In the genomic region with DNA sequence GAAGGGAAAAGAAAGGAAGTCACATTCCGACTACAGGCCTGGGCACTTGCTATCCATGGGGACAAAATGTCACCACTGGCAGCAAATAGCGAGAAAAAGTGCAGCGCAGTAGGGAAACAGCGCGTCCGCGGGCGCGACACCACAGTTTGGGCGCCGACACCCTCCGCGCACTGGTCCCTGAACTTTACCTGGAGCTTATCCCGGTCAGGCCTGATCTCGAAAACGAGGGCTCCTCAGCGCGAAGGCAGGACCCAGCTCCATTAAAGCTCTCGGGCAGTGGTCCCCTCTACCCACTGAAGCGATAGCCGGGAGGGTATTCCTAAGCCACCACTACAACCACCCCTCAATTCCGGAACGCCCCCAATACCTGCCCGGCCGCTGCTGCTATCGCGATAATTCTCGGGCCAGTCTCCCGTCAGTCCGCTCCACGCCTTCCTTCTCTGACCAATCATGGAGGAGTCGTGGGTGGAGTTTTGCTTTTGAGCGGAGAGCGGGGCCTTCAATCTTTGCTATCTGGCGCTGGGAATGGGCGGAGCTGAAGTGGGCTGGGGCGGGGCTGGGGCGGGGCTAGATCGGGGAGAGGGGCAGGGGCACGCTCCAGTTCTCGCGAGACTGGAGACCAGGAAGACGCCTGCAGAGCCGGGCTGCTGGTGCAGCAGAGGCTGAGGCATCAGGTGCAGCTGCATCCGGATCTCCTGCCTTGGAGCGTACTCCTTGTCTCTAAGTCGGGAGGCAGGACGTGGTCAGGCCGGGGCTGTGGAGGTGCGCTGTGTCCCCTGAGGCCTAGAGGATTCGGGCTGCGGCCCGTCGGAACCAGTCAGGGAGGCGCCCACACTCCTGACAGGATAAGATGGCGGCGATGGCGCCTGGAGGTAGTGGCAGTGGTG, we compare ENCODE assay signal across 1 cellular context.
TF ChIP-seq lines count a peak whose summit lies in the region.

Gene PIGN (minus strand): TSS at position 401 of the 887 bp plus-strand sequence. CDS start 25,703 bp downstream, outside the sequence.
A gene with protein sequence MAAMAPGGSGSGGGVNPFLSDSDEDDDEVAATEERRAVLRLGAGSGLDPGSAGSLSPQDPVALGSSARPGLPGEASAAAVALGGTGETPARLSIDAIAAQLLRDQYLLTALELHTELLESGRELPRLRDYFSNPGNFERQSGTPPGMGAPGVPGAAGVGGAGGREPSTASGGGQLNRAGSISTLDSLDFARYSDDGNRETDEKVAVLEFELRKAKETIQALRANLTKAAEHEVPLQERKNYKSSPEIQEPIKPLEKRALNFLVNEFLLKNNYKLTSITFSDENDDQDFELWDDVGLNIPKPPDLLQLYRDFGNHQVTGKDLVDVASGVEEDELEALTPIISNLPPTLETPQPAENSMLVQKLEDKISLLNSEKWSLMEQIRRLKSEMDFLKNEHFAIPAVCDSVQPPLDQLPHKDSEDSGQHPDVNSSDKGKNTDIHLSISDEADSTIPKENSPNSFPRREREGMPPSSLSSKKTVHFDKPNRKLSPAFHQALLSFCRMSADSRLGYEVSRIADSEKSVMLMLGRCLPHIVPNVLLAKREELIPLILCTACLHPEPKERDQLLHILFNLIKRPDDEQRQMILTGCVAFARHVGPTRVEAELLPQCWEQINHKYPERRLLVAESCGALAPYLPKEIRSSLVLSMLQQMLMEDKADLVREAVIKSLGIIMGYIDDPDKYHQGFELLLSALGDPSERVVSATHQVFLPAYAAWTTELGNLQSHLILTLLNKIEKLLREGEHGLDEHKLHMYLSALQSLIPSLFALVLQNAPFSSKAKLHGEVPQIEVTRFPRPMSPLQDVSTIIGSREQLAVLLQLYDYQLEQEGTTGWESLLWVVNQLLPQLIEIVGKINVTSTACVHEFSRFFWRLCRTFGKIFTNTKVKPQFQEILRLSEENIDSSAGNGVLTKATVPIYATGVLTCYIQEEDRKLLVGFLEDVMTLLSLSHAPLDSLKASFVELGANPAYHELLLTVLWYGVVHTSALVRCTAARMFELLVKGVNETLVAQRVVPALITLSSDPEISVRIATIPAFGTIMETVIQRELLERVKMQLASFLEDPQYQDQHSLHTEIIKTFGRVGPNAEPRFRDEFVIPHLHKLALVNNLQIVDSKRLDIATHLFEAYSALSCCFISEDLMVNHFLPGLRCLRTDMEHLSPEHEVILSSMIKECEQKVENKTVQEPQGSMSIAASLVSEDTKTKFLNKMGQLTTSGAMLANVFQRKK (plus strand): TSS at position 600 of the 887 bp plus-strand sequence. CDS start 251 bp downstream, at position 851.

TF ChIP-seq in HepG2, 621 proteins besides CTCF, POLR2A, EP300 and RAD21 (continued from another document and continues in another):
- TF ChIP-seq, protein P1, sequence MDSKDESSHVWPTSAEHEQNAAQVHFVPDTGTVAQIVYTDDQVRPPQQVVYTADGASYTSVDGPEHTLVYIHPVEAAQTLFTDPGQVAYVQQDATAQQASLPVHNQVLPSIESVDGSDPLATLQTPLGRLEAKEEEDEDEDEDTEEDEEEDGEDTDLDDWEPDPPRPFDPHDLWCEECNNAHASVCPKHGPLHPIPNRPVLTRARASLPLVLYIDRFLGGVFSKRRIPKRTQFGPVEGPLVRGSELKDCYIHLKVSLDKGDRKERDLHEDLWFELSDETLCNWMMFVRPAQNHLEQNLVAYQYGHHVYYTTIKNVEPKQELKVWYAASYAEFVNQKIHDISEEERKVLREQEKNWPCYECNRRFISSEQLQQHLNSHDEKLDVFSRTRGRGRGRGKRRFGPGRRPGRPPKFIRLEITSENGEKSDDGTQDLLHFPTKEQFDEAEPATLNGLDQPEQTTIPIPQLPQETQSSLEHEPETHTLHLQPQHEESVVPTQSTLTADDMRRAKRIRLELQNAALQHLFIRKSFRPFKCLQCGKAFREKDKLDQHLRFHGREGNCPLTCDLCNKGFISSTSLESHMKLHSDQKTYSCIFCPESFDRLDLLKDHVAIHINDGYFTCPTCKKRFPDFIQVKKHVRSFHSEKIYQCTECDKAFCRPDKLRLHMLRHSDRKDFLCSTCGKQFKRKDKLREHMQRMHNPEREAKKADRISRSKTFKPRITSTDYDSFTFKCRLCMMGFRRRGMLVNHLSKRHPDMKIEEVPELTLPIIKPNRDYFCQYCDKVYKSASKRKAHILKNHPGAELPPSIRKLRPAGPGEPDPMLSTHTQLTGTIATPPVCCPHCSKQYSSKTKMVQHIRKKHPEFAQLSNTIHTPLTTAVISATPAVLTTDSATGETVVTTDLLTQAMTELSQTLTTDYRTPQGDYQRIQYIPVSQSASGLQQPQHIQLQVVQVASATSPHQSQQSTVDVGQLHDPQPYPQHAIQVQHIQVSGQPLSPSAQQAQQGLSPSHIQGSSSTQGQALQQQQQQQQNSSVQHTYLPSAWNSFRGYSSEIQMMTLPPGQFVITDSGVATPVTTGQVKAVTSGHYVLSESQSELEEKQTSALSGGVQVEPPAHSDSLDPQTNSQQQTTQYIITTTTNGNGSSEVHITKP (CRISPR knock-in tag; IDR thresholded peaks at IDR 0.05; ENCODE audit: low read depth), result 0 out of 2 replicates have a peak, but pooled peaks have one; percentile 23
- TF ChIP-seq ZNF451 (CRISPR knock-in tag; IDR thresholded peaks at IDR 0.05) (no peak), CREM (IDR thresholded peaks at IDR 0.05) (peak; percentile 61), CREM (CRISPR knock-in tag; IDR thresholded peaks at IDR 0.05) (no peak), CENPT (CRISPR knock-in tag; IDR thresholded peaks at IDR 0.05; ENCODE audit: low read depth) (no peak), MXD4 (CRISPR knock-in tag; IDR thresholded peaks at IDR 0.05) (no peak; the same call in 1 of the 2 replicates), ZNF138 (CRISPR knock-in tag; IDR thresholded peaks at IDR 0.05; ENCODE audit: low read depth) (0 out of 2 replicates have a peak, but pooled peaks have one; percentile 36), ZBTB39 (CRISPR knock-in tag; IDR thresholded peaks at IDR 0.05) (0 out of 2 replicates have a peak, but pooled peaks have one; percentile 61), ZNF841 (CRISPR knock-in tag; IDR thresholded peaks at IDR 0.05; ENCODE audit: borderline replicate concordance) (no peak), ZHX2 (IDR thresholded peaks at IDR 0.05; ENCODE audit: low read depth) (peak; percentile 37; the same call in 1 of the 2 replicates), ZHX2 (CRISPR knock-in tag; IDR thresholded peaks at IDR 0.05; ENCODE audit: borderline replicate concordance) (no peak), ZNF670 (CRISPR knock-in tag; IDR thresholded peaks at IDR 0.05; ENCODE audit: borderline replicate concordance) (0 out of 2 replicates have a peak, but pooled peaks have one; percentile 30), KMT2A (CRISPR knock-in tag; IDR thresholded peaks at IDR 0.05) (peak; percentile 66; the same call in 1 of the 2 replicates), MYC (CRISPR knock-in tag; IDR thresholded peaks at IDR 0.05; ENCODE audit: borderline replicate concordance) (peak; percentile 67; the same call in 1 of the 2 replicates), ZNF331 (CRISPR knock-in tag; IDR thresholded peaks at IDR 0.05) (peak; percentile 32), ZNF703 (CRISPR knock-in tag; IDR thresholded peaks at IDR 0.05; ENCODE audit: borderline replicate concordance) (0 out of 2 replicates have a peak, but pooled peaks have one; percentile 41), GPN1 (CRISPR knock-in tag; IDR thresholded peaks at IDR 0.05; ENCODE audit: borderline replicate concordance) (no peak), POLR2AphosphoS2 (IDR thresholded peaks at IDR 0.05; ENCODE audit: low read depth, low read length) (no peak), SNAI1 (CRISPR knock-in tag; IDR thresholded peaks at IDR 0.05; ENCODE audit: borderline replicate concordance) (no peak), TAF15 (IDR thresholded peaks at IDR 0.05; ENCODE audit: low read depth, low read length, poor library complexity, severe bottlenecking) (no peak)
- TF ChIP-seq, protein P2, sequence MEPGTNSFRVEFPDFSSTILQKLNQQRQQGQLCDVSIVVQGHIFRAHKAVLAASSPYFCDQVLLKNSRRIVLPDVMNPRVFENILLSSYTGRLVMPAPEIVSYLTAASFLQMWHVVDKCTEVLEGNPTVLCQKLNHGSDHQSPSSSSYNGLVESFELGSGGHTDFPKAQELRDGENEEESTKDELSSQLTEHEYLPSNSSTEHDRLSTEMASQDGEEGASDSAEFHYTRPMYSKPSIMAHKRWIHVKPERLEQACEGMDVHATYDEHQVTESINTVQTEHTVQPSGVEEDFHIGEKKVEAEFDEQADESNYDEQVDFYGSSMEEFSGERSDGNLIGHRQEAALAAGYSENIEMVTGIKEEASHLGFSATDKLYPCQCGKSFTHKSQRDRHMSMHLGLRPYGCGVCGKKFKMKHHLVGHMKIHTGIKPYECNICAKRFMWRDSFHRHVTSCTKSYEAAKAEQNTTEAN (CRISPR knock-in tag; conservative IDR thresholded peaks at IDR 0.05), result peak; percentile 69
- TF ChIP-seq, protein P3, sequence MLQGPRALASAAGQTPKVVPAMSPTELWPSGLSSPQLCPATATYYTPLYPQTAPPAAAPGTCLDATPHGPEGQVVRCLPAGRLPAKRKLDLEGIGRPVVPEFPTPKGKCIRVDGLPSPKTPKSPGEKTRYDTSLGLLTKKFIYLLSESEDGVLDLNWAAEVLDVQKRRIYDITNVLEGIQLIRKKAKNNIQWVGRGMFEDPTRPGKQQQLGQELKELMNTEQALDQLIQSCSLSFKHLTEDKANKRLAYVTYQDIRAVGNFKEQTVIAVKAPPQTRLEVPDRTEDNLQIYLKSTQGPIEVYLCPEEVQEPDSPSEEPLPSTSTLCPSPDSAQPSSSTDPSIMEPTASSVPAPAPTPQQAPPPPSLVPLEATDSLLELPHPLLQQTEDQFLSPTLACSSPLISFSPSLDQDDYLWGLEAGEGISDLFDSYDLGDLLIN (CRISPR knock-in tag; IDR thresholded peaks at IDR 0.05; ENCODE audit: borderline replicate concordance), result peak; percentile 71; the same call in 1 of the 2 replicates
- TF ChIP-seq, protein P4, sequence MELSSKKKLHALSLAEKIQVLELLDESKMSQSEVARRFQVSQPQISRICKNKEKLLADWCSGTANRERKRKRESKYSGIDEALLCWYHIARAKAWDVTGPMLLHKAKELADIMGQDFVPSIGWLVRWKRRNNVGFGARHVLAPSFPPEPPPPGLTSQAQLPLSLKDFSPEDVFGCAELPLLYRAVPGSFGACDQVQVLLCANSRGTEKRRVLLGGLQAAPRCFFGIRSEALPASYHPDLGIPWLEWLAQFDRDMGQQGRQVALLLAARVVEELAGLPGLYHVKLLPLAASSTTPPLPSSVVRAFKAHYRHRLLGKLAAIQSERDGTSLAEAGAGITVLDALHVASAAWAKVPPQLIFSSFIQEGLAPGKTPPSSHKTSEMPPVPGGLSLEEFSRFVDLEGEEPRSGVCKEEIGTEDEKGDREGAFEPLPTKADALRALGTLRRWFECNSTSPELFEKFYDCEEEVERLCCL (CRISPR knock-in tag; IDR thresholded peaks at IDR 0.05; ENCODE audit: borderline replicate concordance), result no peak
- TF ChIP-seq, protein P5, sequence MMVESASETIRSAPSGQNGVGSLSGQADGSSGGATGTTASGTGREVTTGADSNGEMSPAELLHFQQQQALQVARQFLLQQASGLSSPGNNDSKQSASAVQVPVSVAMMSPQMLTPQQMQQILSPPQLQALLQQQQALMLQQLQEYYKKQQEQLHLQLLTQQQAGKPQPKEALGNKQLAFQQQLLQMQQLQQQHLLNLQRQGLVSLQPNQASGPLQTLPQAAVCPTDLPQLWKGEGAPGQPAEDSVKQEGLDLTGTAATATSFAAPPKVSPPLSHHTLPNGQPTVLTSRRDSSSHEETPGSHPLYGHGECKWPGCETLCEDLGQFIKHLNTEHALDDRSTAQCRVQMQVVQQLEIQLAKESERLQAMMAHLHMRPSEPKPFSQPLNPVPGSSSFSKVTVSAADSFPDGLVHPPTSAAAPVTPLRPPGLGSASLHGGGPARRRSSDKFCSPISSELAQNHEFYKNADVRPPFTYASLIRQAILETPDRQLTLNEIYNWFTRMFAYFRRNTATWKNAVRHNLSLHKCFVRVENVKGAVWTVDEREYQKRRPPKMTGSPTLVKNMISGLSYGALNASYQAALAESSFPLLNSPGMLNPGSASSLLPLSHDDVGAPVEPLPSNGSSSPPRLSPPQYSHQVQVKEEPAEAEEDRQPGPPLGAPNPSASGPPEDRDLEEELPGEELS (CRISPR knock-in tag; IDR thresholded peaks at IDR 0.05), result peak; percentile 28; the same call in 1 of the 2 replicates
